9 cellular contexts compared by ENCODE assay signal in the genomic region with DNA sequence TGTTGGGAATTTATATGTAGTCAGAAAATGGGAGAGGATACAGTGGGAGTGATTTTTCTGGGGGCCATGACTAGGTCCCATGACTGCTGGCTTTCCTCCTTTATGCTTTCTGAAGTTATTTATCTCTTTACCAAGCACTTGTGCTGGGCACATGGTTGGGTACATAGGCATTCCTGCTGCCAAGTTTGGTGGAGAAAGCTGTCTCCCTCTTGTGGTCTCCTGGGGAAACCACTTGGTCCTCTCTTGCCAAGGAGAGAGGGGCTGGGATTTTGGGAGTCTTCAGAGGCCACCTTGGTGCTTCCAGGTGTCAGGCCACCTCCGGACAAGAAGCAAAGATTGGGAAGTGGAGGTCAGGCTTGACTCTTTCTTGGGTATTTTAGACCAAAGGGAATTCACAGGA.
DNase-seq lines count a peak whose midpoint lies in the region; ATAC-seq, FAIRE-seq and TF ChIP-seq lines count a peak whose summit lies in the region.
"Had no signal": no experiment of that assay in that cellular context is flagged by ENCODE, and none has a peak within 500 bp of the region (broad histone marks: within the 10 kb centered on the region; RNA-seq: fewer than 3 reads in every experiment).

No MANE protein-coding gene starts in this region.

- TF ChIP-seq CTCF in AG10803 (conservative IDR thresholded peaks at IDR 0.05; ENCODE audit: low read length), result peak; percentile 58

- no peak overlapping the region for H3K4me3 ChIP-seq in AG10803 (ENCODE audit: low read length)

- FAIRE-seq in H54 (lab: Jason Lieb, UNC), result no peak

- TF ChIP-seq POLR2A in H54 (IDR thresholded peaks at IDR 0.05; ENCODE audit: low read depth, low read length), result no peak

- ATAC-seq in GM21381 (IDR thresholded peaks at IDR 0.05; ENCODE audit: unreplicated experiment) (no peak), HG02763 (IDR thresholded peaks at IDR 0.05; ENCODE audit: unreplicated experiment) (no peak), GM21390 (IDR thresholded peaks at IDR 0.05; ENCODE audit: unreplicated experiment) (no peak)

- DNase-seq in AG10803 (ENCODE audit: low read depth) (peak; percentile 13), H54 (ENCODE audit: insufficient read length, low spot score) (peak; percentile 15), RPMI8226 (peak; percentile 32), fibroblast of gingiva (ENCODE audit: low read depth) (peak; percentile 20)
- DNase-seq in stimulated activated CD4-positive, alpha-beta T cell treated with anti-CD3 and anti-CD28 coated beads, Interleukin-4, amount 100 ng/mL, for 48 hours (ENCODE audit: low read depth in 2 of 2), result peak; percentile 4 to 5
- DNase-seq: stimulated activated naive B cell treated with anti-CD40 and anti-IgM and Interleukin-4, amounts not matched to agents 10 μg/mL and 1 μg/mL and 100 μg/mL, for 72 hours had no signal
